22 cellular contexts compared by ENCODE assay signal in the genomic region with DNA sequence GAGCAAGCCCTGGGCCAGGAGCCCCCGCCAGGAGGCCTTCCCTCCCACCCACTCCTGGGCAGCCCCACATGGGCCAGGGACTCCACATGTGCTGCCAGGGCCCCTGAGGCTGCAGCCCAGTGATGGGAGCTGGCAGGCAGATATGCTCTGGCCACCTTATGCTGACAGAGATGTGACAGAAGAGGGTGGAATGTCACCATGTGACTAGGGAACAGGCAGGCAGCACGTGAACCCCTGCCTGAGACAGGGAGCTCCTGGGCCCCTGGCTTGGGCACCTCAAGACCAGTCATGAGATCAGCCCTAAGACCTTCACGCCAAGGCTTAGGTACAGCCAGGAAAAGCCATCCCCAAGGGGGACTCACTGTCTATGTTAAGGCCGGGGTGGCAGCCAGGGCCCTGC. TPM values are rescaled to one million over a fixed set of nuclear protein-coding genes. Genes with fewer than 3 reads are reported as not detected.
"Had no signal": no experiment of that assay in that cellular context is flagged by ENCODE, and none has a peak within 500 bp of the region (broad histone marks: within the 10 kb centered on the region; RNA-seq: fewer than 3 reads in every experiment).

No MANE protein-coding gene starts in this region.

- H3K27me3 ChIP-seq: dorsolateral prefrontal cortex, esophagus muscularis mucosa, foreskin keratinocyte, heart right ventricle had no signal

- H3K4me3 ChIP-seq: coronary artery, dorsolateral prefrontal cortex, esophagus muscularis mucosa, heart right ventricle, left ventricle myocardium inferior, lower lobe of right lung, mucosa of descending colon had no signal

- H3K27ac ChIP-seq: coronary artery, dorsolateral prefrontal cortex, esophagus muscularis mucosa, foreskin keratinocyte, heart right ventricle, left ventricle myocardium inferior, lower lobe of right lung had no signal

- H3K9me3 ChIP-seq: esophagus muscularis mucosa, heart right ventricle, left ventricle myocardium inferior, lower lobe of right lung, mucosa of descending colon had no signal

- ATAC-seq: foreskin keratinocyte, left colon, left lobe of liver, lower lobe of right lung, mucosa of descending colon had no signal

- DNase-seq: dermis blood vessel endothelial cell; dorsolateral prefrontal cortex; effector CD4-positive, alpha-beta T cell; effector memory CD4-positive, alpha-beta T cell; foreskin keratinocyte; glutamatergic neuron; head of caudate nucleus; heart right ventricle; hippocampal formation; left colon; left ventricle myocardium inferior; lower lobe of right lung; mesenchymal stem cell; mucosa of descending colon had no signal

- H3K4me1 ChIP-seq: esophagus muscularis mucosa, foreskin keratinocyte, heart right ventricle, left ventricle myocardium inferior, lower lobe of right lung had no signal

RNA-seq across cellular contexts. Expression of gene PRODH, which starts 9.1 kb away (rescaled TPM):
- total RNA-seq: endothelial cell of umbilical vein, fibroblast of lung, fibroblast of villous mesenchyme, glomerular endothelial cell, lung microvascular endothelial cell had no signal
- polyA plus RNA-seq: endothelial cell of umbilical vein had no signal
